1 cellular context compared by ENCODE assay signal in genomic region chr15:43791993-43792760, GRCh38.
TF ChIP-seq lines count a peak whose summit lies in the region.

SERF2 (plus strand) TSS chr15:43792320; CDS start chr15:43792377, 57 bp downstream.

TF ChIP-seq in H1, 55 proteins besides CTCF, POLR2A, EP300 and RAD21 (continued from another document):
- TF ChIP-seq CHD7 (IDR thresholded peaks at IDR 0.05; ENCODE audit: insufficient replicate concordance, low read length), result no peak
- peak; percentile 87 for TF ChIP-seq TAF1 (IDR thresholded peaks at IDR 0.05; ENCODE audit: low read depth, low read length)
- TF ChIP-seq BACH1 (IDR thresholded peaks at IDR 0.05; ENCODE audit: low read length), result peak; percentile 71; the same call in 1 of the 2 replicates
- TF ChIP-seq SP4 (IDR thresholded peaks at IDR 0.05; ENCODE audit: low read length), result peak; percentile 10; the same call in 1 of the 2 replicates
- TF ChIP-seq KDM4A (IDR thresholded peaks at IDR 0.05; ENCODE audit: low read depth, low read length, severe bottlenecking), result no peak
- no peak for TF ChIP-seq RBBP5 (IDR thresholded peaks at IDR 0.05; ENCODE audit: borderline replicate concordance, low read depth, low read length)
- TF ChIP-seq YY1 (IDR thresholded peaks at IDR 0.05; ENCODE audit: low read depth, low read length), result peak; percentile 34; the same call in 1 of the 2 replicates
- TF ChIP-seq ZNF274 (IDR thresholded peaks at IDR 0.05; ENCODE audit: borderline replicate concordance, extremely low read depth, low read length), result no peak
- peak; percentile 96 for TF ChIP-seq MAX (IDR thresholded peaks at IDR 0.05)
- TF ChIP-seq, protein P1, sequence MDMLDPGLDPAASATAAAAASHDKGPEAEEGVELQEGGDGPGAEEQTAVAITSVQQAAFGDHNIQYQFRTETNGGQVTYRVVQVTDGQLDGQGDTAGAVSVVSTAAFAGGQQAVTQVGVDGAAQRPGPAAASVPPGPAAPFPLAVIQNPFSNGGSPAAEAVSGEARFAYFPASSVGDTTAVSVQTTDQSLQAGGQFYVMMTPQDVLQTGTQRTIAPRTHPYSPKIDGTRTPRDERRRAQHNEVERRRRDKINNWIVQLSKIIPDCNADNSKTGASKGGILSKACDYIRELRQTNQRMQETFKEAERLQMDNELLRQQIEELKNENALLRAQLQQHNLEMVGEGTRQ (IDR thresholded peaks at IDR 0.05; ENCODE audit: low read length), result peak; percentile 99
- peak; percentile 99 for TF ChIP-seq POLR2AphosphoS5 (IDR thresholded peaks at IDR 0.05; ENCODE audit: low read depth, low read length)
- TF ChIP-seq SIN3A (conservative IDR thresholded peaks at IDR 0.05 in 1 of 2, IDR thresholded peaks at IDR 0.05 in 1 of 2; ENCODE audit: low read depth in 1 of 2, low read length in 2 of 2), result peak; percentile 58 to 77; a peak in 2 of 4 replicates
- no peak for TF ChIP-seq CEBPB (IDR thresholded peaks at IDR 0.05; ENCODE audit: low read depth, low read length)
- peak; percentile 11 to 16; a peak in 1 of 4 replicates for TF ChIP-seq HDAC2 (IDR thresholded peaks at IDR 0.05; ENCODE audit: borderline replicate concordance in 1 of 2, low read depth in 2 of 2, low read length in 2 of 2)
- peak; percentile 95 for TF ChIP-seq ATF3 (IDR thresholded peaks at IDR 0.05; ENCODE audit: insufficient read depth, low read depth, low read length)
- no peak for TF ChIP-seq GTF2F1 (IDR thresholded peaks at IDR 0.05; ENCODE audit: borderline replicate concordance, low read depth, low read length)
- peak; percentile 42 for TF ChIP-seq SAP30 (IDR thresholded peaks at IDR 0.05; ENCODE audit: insufficient read depth, insufficient replicate concordance, low read length)
- TF ChIP-seq NANOG (IDR thresholded peaks at IDR 0.05; ENCODE audit: insufficient read depth, low read depth, low read length, poor library complexity, severe bottlenecking), result no peak
- TF ChIP-seq SRF (IDR thresholded peaks at IDR 0.05; ENCODE audit: low read depth, low read length), result no peak
- TF ChIP-seq ASH2L (IDR thresholded peaks at IDR 0.05; ENCODE audit: low read length), result peak; percentile 38
- 0 out of 2 replicates have a peak, but pooled peaks have one; percentile 22 for TF ChIP-seq TCF12 (IDR thresholded peaks at IDR 0.05; ENCODE audit: low read depth, low read length)
- no peak for TF ChIP-seq POU5F1 (IDR thresholded peaks at IDR 0.05; ENCODE audit: low read depth, low read length)
- TF ChIP-seq CTBP2 (IDR thresholded peaks at IDR 0.05; ENCODE audit: borderline replicate concordance, insufficient read depth, insufficient read length, low read length), result no peak
- TF ChIP-seq GABPA (IDR thresholded peaks at IDR 0.05; ENCODE audit: borderline replicate concordance, insufficient read depth, low read length), result no peak
- peak; percentile 69; the same call in 1 of the 2 replicates for TF ChIP-seq JUN (IDR thresholded peaks at IDR 0.05; ENCODE audit: low read depth, low read length)
- TF ChIP-seq EZH2 (IDR thresholded peaks at IDR 0.05; ENCODE audit: low read depth, low read length, severe bottlenecking), result no peak
- TF ChIP-seq PHF8 (conservative IDR thresholded peaks at IDR 0.05; ENCODE audit: low read depth, low read length), result peak; percentile 95
- no peak for TF ChIP-seq RFX5 (IDR thresholded peaks at IDR 0.05; ENCODE audit: borderline replicate concordance, low read depth, low read length)
- TF ChIP-seq MAFK (IDR thresholded peaks at IDR 0.05; ENCODE audit: low read depth, low read length), result no peak
- TF ChIP-seq KDM5A (IDR thresholded peaks at IDR 0.05; ENCODE audit: low read length), result no peak
- no peak for TF ChIP-seq BCL11A (IDR thresholded peaks at IDR 0.05; ENCODE audit: low read depth in 2 of 2, low read length in 2 of 2)
- TF ChIP-seq HDAC6 (IDR thresholded peaks at IDR 0.05; ENCODE audit: low read depth, low read length), result no peak
- peak; percentile 91 for TF ChIP-seq E2F6 (IDR thresholded peaks at IDR 0.05)
- no peak for TF ChIP-seq CBX5 (IDR thresholded peaks at IDR 0.05; ENCODE audit: low read depth, low read length)
- TF ChIP-seq EGR1 (IDR thresholded peaks at IDR 0.05; ENCODE audit: borderline replicate concordance, low read depth, low read length), result peak; percentile 52; the same call in 1 of the 2 replicates
- TF ChIP-seq RXRA (IDR thresholded peaks at IDR 0.05; ENCODE audit: insufficient read depth, low read depth, low read length), result no peak
- TF ChIP-seq TAF7 (optimal IDR thresholded peaks at IDR 0.05; ENCODE audit: borderline replicate concordance, low read depth, low read length), result peak; percentile 67
- peak; percentile 78; the same call in 1 of the 2 replicates for TF ChIP-seq JUND (IDR thresholded peaks at IDR 0.05; ENCODE audit: low read length)
- TF ChIP-seq, protein P2, sequence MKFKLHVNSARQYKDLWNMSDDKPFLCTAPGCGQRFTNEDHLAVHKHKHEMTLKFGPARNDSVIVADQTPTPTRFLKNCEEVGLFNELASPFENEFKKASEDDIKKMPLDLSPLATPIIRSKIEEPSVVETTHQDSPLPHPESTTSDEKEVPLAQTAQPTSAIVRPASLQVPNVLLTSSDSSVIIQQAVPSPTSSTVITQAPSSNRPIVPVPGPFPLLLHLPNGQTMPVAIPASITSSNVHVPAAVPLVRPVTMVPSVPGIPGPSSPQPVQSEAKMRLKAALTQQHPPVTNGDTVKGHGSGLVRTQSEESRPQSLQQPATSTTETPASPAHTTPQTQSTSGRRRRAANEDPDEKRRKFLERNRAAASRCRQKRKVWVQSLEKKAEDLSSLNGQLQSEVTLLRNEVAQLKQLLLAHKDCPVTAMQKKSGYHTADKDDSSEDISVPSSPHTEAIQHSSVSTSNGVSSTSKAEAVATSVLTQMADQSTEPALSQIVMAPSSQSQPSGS (IDR thresholded peaks at IDR 0.05; ENCODE audit: low read length), result peak; percentile 88
- TF ChIP-seq TEAD4 (IDR thresholded peaks at IDR 0.05; ENCODE audit: low read depth, low read length), result no peak
- peak; percentile 78; the same call in 1 of the 2 replicates for TF ChIP-seq SP1 (IDR thresholded peaks at IDR 0.05; ENCODE audit: low read depth, low read length)
- no peak for TF ChIP-seq BRCA1 (IDR thresholded peaks at IDR 0.05; ENCODE audit: low read depth, low read length)
- TF ChIP-seq SUZ12 (IDR thresholded peaks at IDR 0.05; ENCODE audit: low read length), result no peak
- peak; percentile 85; the same call in 1 of the 2 replicates for TF ChIP-seq CREB1 (IDR thresholded peaks at IDR 0.05)
- no peak for TF ChIP-seq CBX8 (IDR thresholded peaks at IDR 0.05; ENCODE audit: borderline replicate concordance, low read depth, low read length)
- peak; percentile 71; the same call in 1 of the 2 replicates for TF ChIP-seq TBP (IDR thresholded peaks at IDR 0.05; ENCODE audit: low read depth, low read length)
- no peak for TF ChIP-seq SIRT6 (IDR thresholded peaks at IDR 0.05; ENCODE audit: low read length)
- no peak for TF ChIP-seq SIX5 (IDR thresholded peaks at IDR 0.05; ENCODE audit: low read depth, low read length)
- TF ChIP-seq RNF2 (IDR thresholded peaks at IDR 0.05; ENCODE audit: borderline replicate concordance, low read depth, low read length, missing control alignments, poor library complexity, severe bottlenecking), result no peak
- TF ChIP-seq KDM1A (IDR thresholded peaks at IDR 0.05; ENCODE audit: borderline replicate concordance, low read length), result no peak
